13 cellular contexts compared by ENCODE assay signal in genomic region chr12:50618864-50619609, GRCh38.
DNase-seq lines count a peak whose midpoint lies in the region; ATAC-seq, FAIRE-seq and TF ChIP-seq lines count a peak whose summit lies in the region.
"Had no signal": no experiment of that assay in that cellular context is flagged by ENCODE, and none has a peak within 500 bp of the region (broad histone marks: within the 10 kb centered on the region; RNA-seq: fewer than 3 reads in every experiment).

No MANE protein-coding gene starts in this region.

- H3K4me2 ChIP-seq in astrocyte (ENCODE audit: low read length), result peak overlapping the region; percentile 75

- H3K4me3 ChIP-seq in A673 (ENCODE audit: low read depth, low read length, poor library complexity, severe bottlenecking), result no peak overlapping the region
- H3K4me3 ChIP-seq in astrocyte (ENCODE audit: insufficient read depth, low read depth, low read length), result no peak overlapping the region

- H4K20me1 ChIP-seq in astrocyte (ENCODE audit: insufficient read depth, low read length), result no peaks in the 10 kb centered on the region

- no peaks in the 10 kb centered on the region for H3K27me3 ChIP-seq in A673 (replicated peaks; ENCODE audit: insufficient read depth, low read depth, low read length, poor library complexity)
- no peaks in the 10 kb centered on the region for H3K27me3 ChIP-seq in astrocyte (ENCODE audit: insufficient read depth, low read length)

- H3K36me3 ChIP-seq in A673 (ENCODE audit: insufficient read depth, low read length, poor library complexity, severe bottlenecking) (no peaks in the 10 kb centered on the region), astrocyte (ENCODE audit: insufficient read depth, low read length) (no peaks in the 10 kb centered on the region)

- peak overlapping the region; percentile 67 for H3K4me3 Mint-ChIP-seq in astrocyte (ENCODE audit: unreplicated experiment)
- H3K4me3 Mint-ChIP-seq: H9; stimulated activated effector memory CD8-positive, alpha-beta T cell treated with anti-CD3 and anti-CD28 coated beads, Interleukin-12 subunit alpha, Interleukin-12 subunit beta, amount 100 ng/mL, for 72 hours had no signal

- no peaks in the 10 kb centered on the region for H3K36me3 Mint-ChIP-seq in astrocyte (ENCODE audit: low read depth, unreplicated experiment)
- H3K36me3 Mint-ChIP-seq: stimulated activated effector memory CD8-positive, alpha-beta T cell treated with anti-CD3 and anti-CD28 coated beads, Interleukin-12 subunit alpha, Interleukin-12 subunit beta, amount 100 ng/mL, for 72 hours had no signal

- TF ChIP-seq POLR2A in H54 (IDR thresholded peaks at IDR 0.05; ENCODE audit: low read depth, low read length), result no peak

- TF ChIP-seq CTCF in A673 (conservative IDR thresholded peaks at IDR 0.05; ENCODE audit: low read depth, low read length) (no peak), astrocyte (IDR thresholded peaks at IDR 0.05; ENCODE audit: insufficient read depth, low read depth, low read length) (no peak)

- POLR2A ChIA-PET in A673 (lab: Charles Lee; ENCODE audit: low non-redundant PET), result no interaction called here

- H3K27ac ChIP-seq in A673 (ENCODE audit: low read depth, low read length, poor library complexity, severe bottlenecking) (peak overlapping the region; percentile 76), astrocyte (ENCODE audit: low read depth, low read length) (peak overlapping the region; percentile 89)
- H3K27ac ChIP-seq: HL-60 had no signal

- H3K9me3 ChIP-seq in A673 (ENCODE audit: low read depth, low read length, poor library complexity, severe bottlenecking) (no peaks in the 10 kb centered on the region), astrocyte (ENCODE audit: insufficient read depth, low read depth, low read length) (no peaks in the 10 kb centered on the region)

- peaks cover 56% of the 10 kb centered on the region for H3K4me1 Mint-ChIP-seq in astrocyte (ENCODE audit: low read depth, unreplicated experiment)

- DNase-seq in A673 (ENCODE audit: low spot score) (no peak), H54 (ENCODE audit: insufficient read length, low spot score) (peak; percentile 38), astrocyte (ENCODE audit: low read depth) (peak; percentile 90), kidney glomerular epithelial cell (lab: John Stamatoyannopoulos, UW) (peak; percentile 81), occipital lobe (lab: John Stamatoyannopoulos, UW) (no peak), RKO (ENCODE audit: low spot score) (no peak), cerebellar cortex (ENCODE audit: low spot score) (no peak)
- DNase-seq: H9, NCI-H524 had no signal

- intact Hi-C loops in A673 (cut with micrococcal nuclease; ENCODE audit: unreplicated experiment), result no loop called here

- H3K79me2 ChIP-seq in astrocyte (ENCODE audit: insufficient read depth, low read length), result peaks cover 43% of the 10 kb centered on the region

- peak overlapping the region; percentile 70 for H3K9ac ChIP-seq in astrocyte (ENCODE audit: low read length)

- no TSS peak for BruUV-seq in A673 (replicated peaks; lab: Mats Ljungman, UMichigan)

- no peaks in the 10 kb centered on the region for H3K27me3 Mint-ChIP-seq in astrocyte (ENCODE audit: low read depth, unreplicated experiment)

- H3K9me3 Mint-ChIP-seq in astrocyte (ENCODE audit: unreplicated experiment), result no peaks in the 10 kb centered on the region
- H3K9me3 Mint-ChIP-seq: H9; stimulated activated effector memory CD8-positive, alpha-beta T cell treated with anti-CD3 and anti-CD28 coated beads, Interleukin-12 subunit alpha, Interleukin-12 subunit beta, amount 100 ng/mL, for 72 hours had no signal

- H2AFZ ChIP-seq in astrocyte (ENCODE audit: low read depth, low read length), result no peak overlapping the region

- FAIRE-seq in H54 (lab: Jason Lieb, UNC) (peak; percentile 87), astrocyte (lab: Jason Lieb, UNC) (peak; percentile 32)
- FAIRE-seq: endometrium had no signal

- peaks cover 72% of the 10 kb centered on the region for H3K4me1 ChIP-seq in A673 (ENCODE audit: insufficient read depth, low read length, poor library complexity, severe bottlenecking)
- peaks cover 50% of the 10 kb centered on the region for H3K4me1 ChIP-seq in astrocyte (ENCODE audit: insufficient read depth, low read length)

- peak overlapping the region; percentile 100 for H3K27ac Mint-ChIP-seq in astrocyte (ENCODE audit: unreplicated experiment)
- H3K27ac Mint-ChIP-seq: stimulated activated effector memory CD8-positive, alpha-beta T cell treated with anti-CD3 and anti-CD28 coated beads, Interleukin-12 subunit alpha, Interleukin-12 subunit beta, amount 100 ng/mL, for 72 hours had no signal

- CTCF ChIA-PET in A673 (lab: Charles Lee), result no interaction called here

- no peak for ATAC-seq in HG03442 (IDR thresholded peaks at IDR 0.05; ENCODE audit: unreplicated experiment)

Comparison
In these comparisons a context has a peak if more than half of its experiments do, and no peak if none do; other contexts are left out.
1. DNase-seq: peak in H54 (single experiment), astrocyte (single experiment) and kidney glomerular epithelial cell (single experiment); none in A673 (single experiment), occipital lobe (single experiment), RKO (single experiment) and cerebellar cortex (single experiment).